Comparison of ENCODE assay signal across 16 cellular contexts in genomic region chr9:111131219-111131618, GRCh38.
"Had no signal": no experiment of that assay in that cellular context is flagged by ENCODE, and none has a peak within 500 bp of the region (broad histone marks: within the 10 kb centered on the region; RNA-seq: fewer than 3 reads in every experiment).

No MANE protein-coding gene starts in this region.

- H3K4me3 ChIP-seq: coronary artery, psoas muscle, smooth muscle cell had no signal

- H2AFZ ChIP-seq: parathyroid adenoma had no signal

- H3K27me3 ChIP-seq: foreskin keratinocyte had no signal

- ATAC-seq: effector memory CD8-positive, alpha-beta T cell; foreskin keratinocyte; naive thymus-derived CD4-positive, alpha-beta T cell; psoas muscle had no signal

- H3K4me2 ChIP-seq: smooth muscle cell had no signal

- H3K9me3 ChIP-seq: psoas muscle had no signal

- H3K36me3 Mint-ChIP-seq: immature natural killer cell had no signal

- H3K79me2 ChIP-seq: parathyroid adenoma had no signal

- H3K4me3 Mint-ChIP-seq: effector memory CD8-positive, alpha-beta T cell; immature natural killer cell; naive thymus-derived CD4-positive, alpha-beta T cell had no signal

- DNase-seq: central memory CD4-positive, alpha-beta T cell; effector memory CD8-positive, alpha-beta T cell; foreskin keratinocyte; immature natural killer cell; mesendoderm; naive thymus-derived CD4-positive, alpha-beta T cell; occipital lobe; psoas muscle; stimulated activated CD4-positive, alpha-beta T cell treated with anti-CD3 and anti-CD28 coated beads, Interleukin-2, amount 100 ng/mL, for 48 hours; stimulated activated naive CD4-positive, alpha-beta T cell treated with Interleukin-2 at 50 U/mL for 16 hours; trophoblast cell had no signal

- H3K27ac ChIP-seq: coronary artery, foreskin keratinocyte, parathyroid adenoma, psoas muscle had no signal

- H3K27me3 Mint-ChIP-seq: effector memory CD8-positive, alpha-beta T cell had no signal

- H3K9ac ChIP-seq: parathyroid adenoma had no signal

- H3K4me1 ChIP-seq: foreskin keratinocyte, parathyroid adenoma, psoas muscle had no signal

- H3K4me1 Mint-ChIP-seq: immature natural killer cell had no signal

- FAIRE-seq: keratinocyte, urothelium cell line had no signal

- H3K27ac Mint-ChIP-seq: effector memory CD8-positive, alpha-beta T cell; immature natural killer cell; naive thymus-derived CD4-positive, alpha-beta T cell had no signal
